Comparison of ENCODE assay signal across 8 cellular contexts in the genomic region with DNA sequence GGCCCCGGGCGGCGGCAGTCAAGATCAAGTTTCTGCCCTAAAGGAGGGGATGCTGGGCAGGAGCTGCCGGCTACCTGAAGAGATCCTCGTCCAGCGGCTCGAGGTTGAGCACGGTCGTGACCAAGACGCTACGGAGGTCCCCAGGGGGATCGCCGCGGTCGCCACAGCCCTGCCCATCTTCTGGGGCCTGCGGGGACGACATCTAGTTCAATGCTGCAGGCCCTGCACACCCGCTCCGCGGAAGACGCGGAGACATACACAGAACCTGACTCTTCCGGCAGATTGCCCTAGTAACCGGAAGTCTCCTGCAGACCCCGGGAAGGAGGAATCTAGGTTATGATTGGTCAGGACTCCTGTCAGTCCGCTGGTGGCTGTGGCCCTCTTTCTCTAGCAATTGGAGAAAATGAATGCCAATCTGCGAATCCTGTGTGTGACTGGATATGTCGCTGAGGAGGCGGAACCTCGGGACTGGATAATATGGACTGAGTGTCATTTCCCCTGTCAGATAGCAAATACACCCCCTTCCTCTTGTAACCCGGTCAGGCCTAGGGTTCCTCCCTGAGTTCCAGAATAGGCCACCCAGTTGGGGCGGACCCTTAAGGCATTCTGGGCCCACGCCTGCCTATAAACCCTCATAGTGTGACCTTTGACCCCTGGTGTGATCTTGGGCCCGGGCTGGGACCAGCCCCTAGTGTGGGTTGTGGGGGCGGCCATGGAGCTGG. TPM values are rescaled to one million over a fixed set of nuclear protein-coding genes. Genes with fewer than 3 reads are reported as not detected.
DNase-seq lines count a peak whose midpoint lies in the region; ATAC-seq and TF ChIP-seq lines count a peak whose summit lies in the region.

A gene (minus strand): TSS at position 279 of the 722 bp plus-strand sequence. CDS start 77 bp downstream, at position 202.
A gene (plus strand): TSS at position 501 of the 722 bp plus-strand sequence. CDS start 212 bp downstream, at position 713.

- no peaks in the 10 kb centered on the region for H3K27me3 Mint-ChIP-seq in CD4-positive, alpha-beta memory T cell
- H3K27me3 Mint-ChIP-seq in activated CD4-positive, alpha-beta memory T cell treated with anti-CD3 and anti-CD28 coated beads for 36 hours, result no peaks in the 10 kb centered on the region

- POLR2A ChIA-PET in CD4-positive, alpha-beta memory T cell (lab: Charles Lee; ENCODE audit: partially characterized antibody), result interaction anchor here (0.6 to 4.8 kb wide), 22 partner anchors 15 to 838 kb away, joined by 3 to 68 read pairs (median 4); a partner anchor contains a TSS
- POLR2A ChIA-PET in activated CD4-positive, alpha-beta memory T cell treated with anti-CD3 and anti-CD28 coated beads for 36 hours (lab: Charles Lee), result interaction anchor here (1.1 to 3.0 kb wide), 4 partner anchors 21 to 77 kb away, joined by 3 to 13 read pairs (median 10); a partner anchor contains a TSS

- no peaks in the 10 kb centered on the region for H3K27me3 ChIP-seq in CD4-positive, alpha-beta memory T cell (ENCODE audit: insufficient read depth, low read length)
- no peaks in the 10 kb centered on the region for H3K27me3 ChIP-seq in lower lobe of right lung (ENCODE audit: low read depth)

- TF ChIP-seq CTCF in lower lobe of right lung (IDR thresholded peaks at IDR 0.05), result no peak

- H3K27ac Mint-ChIP-seq in CD4-positive, alpha-beta memory T cell, result peak within 1 kb of the TSS; percentile 84 to 99 (median 98)
- peak within 1 kb of the TSS; percentile 97 for H3K27ac Mint-ChIP-seq in activated CD4-positive, alpha-beta memory T cell treated with anti-CD3 and anti-CD28 coated beads for 36 hours

- CTCF ChIA-PET in CD4-positive, alpha-beta memory T cell (lab: Charles Lee; ENCODE audit: partially characterized antibody), result interaction anchor here (0.8 to 1.6 kb wide), 6 partner anchors 23 to 112 kb away, joined by 3 to 6 read pairs (median 4); a partner anchor contains a TSS
- CTCF ChIA-PET in activated CD4-positive, alpha-beta memory T cell treated with anti-CD3 and anti-CD28 coated beads for 36 hours (lab: Charles Lee), result interaction anchor here (0.9 to 1.4 kb wide), 2 partner anchors 16 to 113 kb away, joined by 3 read pairs; no protein-coding TSS in a partner anchor

- peak within 1 kb of the TSS; percentile 73 to 78 for H3K4me3 ChIP-seq in CD4-positive, alpha-beta memory T cell (ENCODE audit: low read length in 2 of 2)
- peak within 1 kb of the TSS; percentile 86 for H3K4me3 ChIP-seq in lower lobe of right lung

- peaks cover 12 to 13% of the 10 kb centered on the region in 2 donors for H3K36me3 Mint-ChIP-seq in CD4-positive, alpha-beta memory T cell
- H3K36me3 Mint-ChIP-seq in activated CD4-positive, alpha-beta memory T cell treated with anti-CD3 and anti-CD28 coated beads for 36 hours, result no peaks in the 10 kb centered on the region

- peak within 1 kb of the TSS; percentile 76 for H3K27ac ChIP-seq in CD4-positive, alpha-beta memory T cell (ENCODE audit: low read depth, low read length)
- H3K27ac ChIP-seq in lower lobe of right lung, result peak within 1 kb of the TSS; percentile 85

- peak; percentile 97 for ATAC-seq in GM19452 (IDR thresholded peaks at IDR 0.05; ENCODE audit: unreplicated experiment)
- ATAC-seq in HG03575 (IDR thresholded peaks at IDR 0.05; ENCODE audit: extremely low read depth, insufficient number of reproducible peaks, low FRiP score, unreplicated experiment), result peak; percentile 71
- peak; percentile 99 for ATAC-seq in lower lobe of right lung

- no peaks in the 10 kb centered on the region for H3K9me3 ChIP-seq in CD4-positive, alpha-beta memory T cell (ENCODE audit: control insufficient read depth in 1 of 2, low read length in 2 of 2)
- H3K9me3 ChIP-seq in lower lobe of right lung, result no peaks in the 10 kb centered on the region

- peak; percentile 97 to 99 (median 99) for DNase-seq in CD4-positive, alpha-beta memory T cell
- peak; percentile 100 for DNase-seq in NCI-H82 (lab: John Stamatoyannopoulos, UW)
- peak; percentile 96 for DNase-seq in activated CD4-positive, alpha-beta memory T cell treated with anti-CD3 and anti-CD28 coated beads for 36 hours
- DNase-seq in effector CD4-positive, alpha-beta T cell, result peak; percentile 94
- peak; percentile 92 for DNase-seq in lower lobe of right lung
- peak; percentile 60 to 93 (median 87) for DNase-seq in stimulated activated CD4-positive, alpha-beta T cell treated with anti-CD3 and anti-CD28 coated beads, TNF-alpha, amount 100 ng/mL, for 1 hour (ENCODE audit: low read depth in 3 of 3, low spot score in 1 of 3)

- peaks cover 25 to 66% (median 39%) of the 10 kb centered on the region in 4 donors for H3K4me1 Mint-ChIP-seq in CD4-positive, alpha-beta memory T cell
- H3K4me1 Mint-ChIP-seq in activated CD4-positive, alpha-beta memory T cell treated with anti-CD3 and anti-CD28 coated beads for 36 hours (ENCODE audit: low read depth), result peaks cover 35% of the 10 kb centered on the region

- peaks cover 19% of the 10 kb centered on the region for H3K36me3 ChIP-seq in CD4-positive, alpha-beta memory T cell (ENCODE audit: insufficient read depth, low read length)
- H3K36me3 ChIP-seq in lower lobe of right lung, result peaks cover 16% of the 10 kb centered on the region

- peaks cover 35% of the 10 kb centered on the region for H3K4me1 ChIP-seq in CD4-positive, alpha-beta memory T cell (ENCODE audit: insufficient read depth, low read length)
- peaks cover 26% of the 10 kb centered on the region for H3K4me1 ChIP-seq in lower lobe of right lung

- intact Hi-C loops in CD4-positive, alpha-beta memory T cell (cut with micrococcal nuclease), result loop anchor here (1.0 to 10.0 kb wide), 7 partner anchors 24 to 115 kb away; a partner anchor contains a TSS
- intact Hi-C loops in activated CD4-positive, alpha-beta memory T cell treated with anti-CD3 and anti-CD28 coated beads for 36 hours (cut with micrococcal nuclease), result loop anchor here (1.0 kb wide), 6 partner anchors 24 to 114 kb away; a partner anchor contains a TSS
- intact Hi-C loops in lower lobe of right lung (cut with DNase I), result no loop called here

- no peaks in the 10 kb centered on the region for H3K9me3 Mint-ChIP-seq in CD4-positive, alpha-beta memory T cell
- no peaks in the 10 kb centered on the region for H3K9me3 Mint-ChIP-seq in activated CD4-positive, alpha-beta memory T cell treated with anti-CD3 and anti-CD28 coated beads for 36 hours

- peak within 1 kb of the TSS; percentile 86 to 98 (median 95) for H3K4me3 Mint-ChIP-seq in CD4-positive, alpha-beta memory T cell
- peak within 1 kb of the TSS; percentile 97 for H3K4me3 Mint-ChIP-seq in activated CD4-positive, alpha-beta memory T cell treated with anti-CD3 and anti-CD28 coated beads for 36 hours

RNA-seq across cellular contexts. Expression of the first gene that starts in this region (rescaled TPM):
- 10 to 100 TPM; 30.6 to 33.4 TPM for total RNA-seq in CD4-positive, alpha-beta memory T cell
- 10 to 100 TPM; 38.0 to 54.3 TPM for polyA plus RNA-seq in CD4-positive, alpha-beta memory T cell
- 10 to 100 TPM; 25.5 to 29.0 TPM for total RNA-seq in activated CD4-positive, alpha-beta memory T cell treated with anti-CD3 and anti-CD28 coated beads for 36 hours
- 25.6 TPM for total RNA-seq in lower lobe of right lung

RNA-seq across cellular contexts. Expression of the second gene that starts in this region (rescaled TPM):
- 1 to 10 TPM; 6.7 to 7.1 TPM for total RNA-seq in CD4-positive, alpha-beta memory T cell
- 1 to 10 TPM in 1 of 2 donors, under 1 TPM in 1; 0.77 to 2.5 TPM for polyA plus RNA-seq in CD4-positive, alpha-beta memory T cell
- 1 to 10 TPM; 4.7 TPM for total RNA-seq in activated CD4-positive, alpha-beta memory T cell treated with anti-CD3 and anti-CD28 coated beads for 36 hours
- total RNA-seq in lower lobe of right lung, result 3.0 TPM

Comparison
In these comparisons a context has a peak if more than half of its experiments do, and no peak if none do; other contexts are left out.
1. Peak in every context shown above with its lines: DNase-seq, ATAC-seq, H3K4me3 ChIP-seq and H3K27ac ChIP-seq.